ENCODE assay signal across 9 cellular contexts in genomic region chr1:181676269-181676668, GRCh38.
DNase-seq lines count a peak whose midpoint lies in the region; ATAC-seq, FAIRE-seq and TF ChIP-seq lines count a peak whose summit lies in the region.
"Had no signal": no experiment of that assay in that cellular context is flagged by ENCODE, and none has a peak within 500 bp of the region (broad histone marks: within the 10 kb centered on the region; RNA-seq: fewer than 3 reads in every experiment).

No MANE protein-coding gene starts in this region.

- no peaks in the 10 kb centered on the region; the same call in 2 of the 3 replicates for H3K9me3 ChIP-seq in GM12878 (replicated peaks; ENCODE audit: control insufficient read depth, insufficient read depth, low read length)

- no peak for TF ChIP-seq POLR2A in NB4 (IDR thresholded peaks at IDR 0.05; ENCODE audit: extremely low read depth, insufficient read length)
- no peak for TF ChIP-seq POLR2A in GM12878 (IDR thresholded peaks at IDR 0.05; ENCODE audit: low read depth, low read length)

- H3K79me2 ChIP-seq in GM12878 (ENCODE audit: control insufficient read depth, insufficient read depth, low read length), result no peaks in the 10 kb centered on the region

- peaks cover 2% of the 10 kb centered on the region for H3K36me3 Mint-ChIP-seq in memory B cell
- H3K36me3 Mint-ChIP-seq in naive thymus-derived CD8-positive, alpha-beta T cell, result peaks cover 0 to 8% (median 0%) of the 10 kb centered on the region in 3 donors

- TF ChIP-seq RAD21 in GM12878 (IDR thresholded peaks at IDR 0.05; ENCODE audit: insufficient read depth, low read depth, low read length), result peak; percentile 71

- intact Hi-C loops in GM12878 (cut with micrococcal nuclease; ENCODE audit: unreplicated experiment), result loop anchor here (1.0 to 5.0 kb wide), 2 partner anchors 197 to 261 kb away; no protein-coding TSS in a partner anchor

- WGBS in GM12878 (ENCODE audit: insufficient coverage, insufficient replicate concordance, low lambda C conversion rate, missing lambda C conversion rate), result 16% methylated on average over 6 of the region's 6 CpGs

- in situ Hi-C loops in GM12878 (cut with MboI), result loop anchor here (5.0 kb wide), 1 partner anchor 199 kb away; no protein-coding TSS in a partner anchor

- no TSS peak for BruUV-seq in GM12878 (replicated peaks; lab: Mats Ljungman, UMichigan)

- no peak for TF ChIP-seq EP300 in GM12878 (IDR thresholded peaks at IDR 0.05; ENCODE audit: borderline replicate concordance in 1 of 2, control insufficient read depth in 1 of 2, low read depth in 2 of 2, low read length in 2 of 2)

- H3K36me3 ChIP-seq in GM12878 (ENCODE audit: control insufficient read depth in 2 of 2, insufficient read depth in 2 of 2, low read length in 1 of 2), result no peaks in the 10 kb centered on the region

- H3K9ac ChIP-seq in GM12878 (ENCODE audit: control insufficient read depth, insufficient read depth, low read length), result no peak overlapping the region

- ATAC-seq in GM19035 (IDR thresholded peaks at IDR 0.05; ENCODE audit: unreplicated experiment) (peak; percentile 73), GM12878 (peak; percentile 91), memory B cell (ENCODE audit: low read depth) (peak; percentile 57), HG02610 (IDR thresholded peaks at IDR 0.05; ENCODE audit: unreplicated experiment) (no peak)
- no peak for ATAC-seq in naive thymus-derived CD8-positive, alpha-beta T cell

- POLR2A ChIA-PET in GM12878 (lab: Charles Lee), result no interaction called here
- POLR2A ChIA-PET in naive thymus-derived CD8-positive, alpha-beta T cell (lab: Charles Lee), result no interaction called here

- peaks cover 6% of the 10 kb centered on the region for H3K9me3 Mint-ChIP-seq in memory B cell
- H3K9me3 Mint-ChIP-seq in naive thymus-derived CD8-positive, alpha-beta T cell, result peaks cover 0 to 7% (median 4%) of the 10 kb centered on the region in 9 donors

- H4K20me1 ChIP-seq in GM12878 (ENCODE audit: control insufficient read depth, insufficient read depth), result no peaks in the 10 kb centered on the region

- H2AFZ ChIP-seq in GM12878 (ENCODE audit: control insufficient read depth, low read depth, low read length), result no peak overlapping the region

- H3K4me1 Mint-ChIP-seq in memory B cell, result peaks cover 2% of the 10 kb centered on the region
- H3K4me1 Mint-ChIP-seq in naive thymus-derived CD8-positive, alpha-beta T cell, result no peaks in the 10 kb centered on the region

- H3K27ac Mint-ChIP-seq in memory B cell, result no peak overlapping the region
- H3K27ac Mint-ChIP-seq in naive thymus-derived CD8-positive, alpha-beta T cell, result no peak overlapping the region
- H3K27ac Mint-ChIP-seq: stimulated activated naive CD8-positive, alpha-beta T cell treated with anti-CD3 and anti-CD28 coated beads, Interleukin-15, Interleukin-2, amounts not matched to agents 100 ng/mL and 50 ng/mL, for 24 hours had no signal

- RAD21 ChIA-PET in GM12878 (lab: Charles Lee; ENCODE audit: unreplicated experiment), result interaction anchor here (0.6 to 4.8 kb wide), 13 partner anchors 10 to 405 kb away, joined by 3 to 49 read pairs (median 4); partner anchors contain the start of gene CACNA1E

- H3K4me3 Mint-ChIP-seq in memory B cell, result no peak overlapping the region
- no peak overlapping the region for H3K4me3 Mint-ChIP-seq in naive thymus-derived CD8-positive, alpha-beta T cell
- H3K4me3 Mint-ChIP-seq: stimulated activated naive CD8-positive, alpha-beta T cell treated with anti-CD3 and anti-CD28 coated beads, Interleukin-15, Interleukin-2, amounts not matched to agents 100 ng/mL and 50 ng/mL, for 24 hours had no signal

- peak; percentile 84 for FAIRE-seq in GM12878 (lab: Jason Lieb, UNC)

- no peak overlapping the region for H3K4me2 ChIP-seq in GM12878 (ENCODE audit: control insufficient read depth, insufficient read depth)

- no peak overlapping the region for H3K27ac ChIP-seq in GM12878 (ENCODE audit: control insufficient read depth, insufficient read depth)

- H3K27me3 ChIP-seq in GM12878 (replicated peaks in 1 of 2; ENCODE audit: control insufficient read depth in 2 of 2, insufficient read depth in 2 of 2, low read length in 1 of 2), result no peaks in the 10 kb centered on the region

- H3K27me3 Mint-ChIP-seq in memory B cell, result peaks cover 15% of the 10 kb centered on the region
- H3K27me3 Mint-ChIP-seq in naive thymus-derived CD8-positive, alpha-beta T cell, result peaks cover 21 to 68% (median 40%) of the 10 kb centered on the region in 5 donors

- TF ChIP-seq CTCF in NB4 (IDR thresholded peaks at IDR 0.05; ENCODE audit: low read depth, low read length) (peak; percentile 52), GM12878 (IDR thresholded peaks at IDR 0.05 in 2 of 3, conservative IDR thresholded peaks at IDR 0.05 in 1 of 3; ENCODE audit: control insufficient read depth in 2 of 3, extremely low read depth in 1 of 3, insufficient read depth in 1 of 3, low read depth in 3 of 3, low read length in 3 of 3) (peak; percentile 60 to 66 (median 60); a peak in 4 of 6 replicates)

- H3K4me1 ChIP-seq in GM12878 (ENCODE audit: control insufficient read depth, insufficient read depth, low read length), result no peaks in the 10 kb centered on the region

- DNase-seq in DMS114 treated with DMSO at 0.1 percent for 48 hours (lab: John Stamatoyannopoulos, UW; ENCODE audit: unreplicated experiment) (peak; percentile 32), NB4 (ENCODE audit: low read depth) (peak; percentile 57), GM12878 (ENCODE audit: low read depth, low spot score) (peak; percentile 11), memory B cell (ENCODE audit: low spot score in 2 of 2) (peak in 1 of 2 donors; percentile 20)
- DNase-seq in naive thymus-derived CD8-positive, alpha-beta T cell, result no peak
- no peak for DNase-seq in stimulated activated CD4-positive, alpha-beta T cell treated with anti-CD3 and anti-CD28 coated beads, Interleukin-4, amount 100 ng/mL, for 1 hour

- SMC1A ChIA-PET in GM12878 (lab: Charles Lee; ENCODE audit: uncharacterized antibody, unreplicated experiment), result interaction anchor here (0.7 to 8.6 kb wide), 14 partner anchors 12 to 378 kb away, joined by 3 to 91 read pairs (median 3); partner anchors contain the start of gene CACNA1E

- CTCF ChIA-PET in GM12878 (lab: Yijun Ruan, JAX), result interaction anchor here (0.6 to 6.8 kb wide), 22 partner anchors 9 to 801 kb away, joined by 3 to 175 read pairs (median 4); partner anchors contain the start of gene CACNA1E

- H3K4me3 ChIP-seq in NB4 (ENCODE audit: low read depth, low read length) (no peak overlapping the region), GM12878 (no peak overlapping the region)

TF ChIP-seq in GM12878, 131 proteins besides CTCF, POLR2A, EP300 and RAD21:
- TF ChIP-seq SUPT20H (IDR thresholded peaks at IDR 0.05; ENCODE audit: borderline replicate concordance, control insufficient read depth, low read depth, low read length) (no peak), SMC3 (IDR thresholded peaks at IDR 0.05; ENCODE audit: borderline replicate concordance, low read length) (peak; percentile 77), EZH2 (IDR thresholded peaks at IDR 0.05; ENCODE audit: borderline replicate concordance, control insufficient read depth, low read depth, low read length) (no peak), ATF7 (IDR thresholded peaks at IDR 0.05; ENCODE audit: low read depth) (no peak)

Comparison
In these comparisons a context has a peak if more than half of its experiments do, and no peak if none do; other contexts are left out.
1. DNase-seq: peak in DMS114 treated with DMSO at 0.1 percent for 48 hours (single experiment), NB4 (single experiment) and GM12878 (single experiment); none in naive thymus-derived CD8-positive, alpha-beta T cell (0 of 10) and stimulated activated CD4-positive, alpha-beta T cell treated with anti-CD3 and anti-CD28 coated beads, Interleukin-4, amount 100 ng/mL, for 1 hour (single experiment).
2. ATAC-seq: peak in GM19035 (single experiment), GM12878 (single experiment) and memory B cell (single experiment); none in naive thymus-derived CD8-positive, alpha-beta T cell (0 of 2) and HG02610 (single experiment).